Comparison of ENCODE assay signal across 14 cellular contexts in genomic region chr3:66392512-66392911, GRCh38.
DNase-seq lines count a peak whose midpoint lies in the region; ATAC-seq and TF ChIP-seq lines count a peak whose summit lies in the region.
"Had no signal": no experiment of that assay in that cellular context is flagged by ENCODE, and none has a peak within 500 bp of the region (broad histone marks: within the 10 kb centered on the region; RNA-seq: fewer than 3 reads in every experiment).

No MANE protein-coding gene starts in this region.

- DNase-seq in right atrium auricular region (ENCODE audit: low spot score), result no peak
- DNase-seq in right cardiac atrium, result no peak
- DNase-seq in naive thymus-derived CD4-positive, alpha-beta T cell, result no peak
- DNase-seq in activated CD4-positive, CD25-positive, alpha-beta regulatory T cell treated with anti-CD3 and anti-CD28 coated beads, Interleukin-2, amount 50 U/mL, for 72 hours, result no peak
- DNase-seq in NK-92 (lab: John Stamatoyannopoulos, UW; ENCODE audit: unreplicated experiment), result no peak
- DNase-seq in NK-92 treated with Interleukin-12 subunit alpha and Interleukin-12 subunit beta, amount 100 ng/mL, for 24 hours (lab: John Stamatoyannopoulos, UW), result no peak
- DNase-seq: activated CD4-positive, CD25-positive, alpha-beta regulatory T cell; BE2C; GM23248; hippocampal formation; PC-9 had no signal

- peak overlapping the region; percentile 9 to 28 for H3K27ac ChIP-seq in right atrium auricular region
- no peak overlapping the region for H3K27ac ChIP-seq in right cardiac atrium (ENCODE audit: low read length)
- H3K27ac ChIP-seq in naive thymus-derived CD4-positive, alpha-beta T cell (ENCODE audit: low read depth, low read length), result peak overlapping the region; percentile 48
- H3K27ac ChIP-seq: GM23248, parathyroid adenoma, PC-9 had no signal

- H3K4me3 ChIP-seq in right atrium auricular region (no peak overlapping the region), right cardiac atrium (ENCODE audit: low read length) (no peak overlapping the region)
- peak overlapping the region; percentile 45 for H3K4me3 ChIP-seq in naive thymus-derived CD4-positive, alpha-beta T cell (ENCODE audit: low read length)
- H3K4me3 ChIP-seq: GM23248, PC-9 had no signal

- intact Hi-C loops in right cardiac atrium (cut with DNase I), result no loop called here
- intact Hi-C loops in naive thymus-derived CD4-positive, alpha-beta T cell (cut with micrococcal nuclease), result loop anchor here (5.0 kb wide), 3 partner anchors 90 to 425 kb away; no protein-coding TSS in a partner anchor

- H3K27me3 ChIP-seq in right atrium auricular region, result no peaks in the 10 kb centered on the region
- no peaks in the 10 kb centered on the region for H3K27me3 ChIP-seq in right cardiac atrium (ENCODE audit: control insufficient read depth, insufficient read depth)
- no peaks in the 10 kb centered on the region for H3K27me3 ChIP-seq in naive thymus-derived CD4-positive, alpha-beta T cell (ENCODE audit: control insufficient read depth in 2 of 2, insufficient read depth in 2 of 2, low read length in 2 of 2)
- H3K27me3 ChIP-seq: BE2C had no signal

- peaks cover 36% of the 10 kb centered on the region for H3K36me3 ChIP-seq in right atrium auricular region
- H3K36me3 ChIP-seq in naive thymus-derived CD4-positive, alpha-beta T cell (ENCODE audit: control insufficient read depth in 2 of 3, insufficient read depth in 3 of 3, low read length in 3 of 3), result peaks cover 0 to 8% (median 0%) of the 10 kb centered on the region in 3 experiments
- H3K36me3 ChIP-seq: BE2C had no signal

- no peaks in the 10 kb centered on the region for H3K9me3 ChIP-seq in right atrium auricular region
- H3K9me3 ChIP-seq in right cardiac atrium (ENCODE audit: control insufficient read depth, low read length), result no peaks in the 10 kb centered on the region
- H3K9me3 ChIP-seq in naive thymus-derived CD4-positive, alpha-beta T cell (ENCODE audit: control insufficient read depth in 2 of 3, low read length in 3 of 3), result no peaks in the 10 kb centered on the region
- H3K9me3 ChIP-seq: BE2C had no signal

- ATAC-seq in right cardiac atrium, result no peak
- ATAC-seq in activated T-helper 17 cell treated with anti-CD3 and anti-CD28 coated beads, Interleukin-2, amount 50 U/mL, for 72 hours (replicated peaks), result no peak
- ATAC-seq in naive thymus-derived CD4-positive, alpha-beta T cell, result no peak
- ATAC-seq in HG02763 (IDR thresholded peaks at IDR 0.05; ENCODE audit: unreplicated experiment), result no peak

- TF ChIP-seq CTCF in right atrium auricular region (IDR thresholded peaks at IDR 0.05), result no peak

- POLR2A ChIA-PET in naive thymus-derived CD4-positive, alpha-beta T cell (lab: Charles Lee), result no interaction called here

- peak overlapping the region; percentile 68 for H3K4me3 Mint-ChIP-seq in activated T-helper 17 cell treated with anti-CD3 and anti-CD28 coated beads, Interleukin-2, amount 50 U/mL, for 72 hours
- H3K4me3 Mint-ChIP-seq in naive thymus-derived CD4-positive, alpha-beta T cell, result peak overlapping the region; percentile 73 to 97 (median 87)

- H3K4me1 Mint-ChIP-seq in activated T-helper 17 cell treated with anti-CD3 and anti-CD28 coated beads, Interleukin-2, amount 50 U/mL, for 72 hours, result peaks cover 56% of the 10 kb centered on the region
- H3K4me1 Mint-ChIP-seq in naive thymus-derived CD4-positive, alpha-beta T cell, result peaks cover 30 to 73% (median 71%) of the 10 kb centered on the region in 7 donors

- H3K36me3 Mint-ChIP-seq in activated T-helper 17 cell treated with anti-CD3 and anti-CD28 coated beads, Interleukin-2, amount 50 U/mL, for 72 hours (ENCODE audit: low read depth), result peaks cover 99% of the 10 kb centered on the region
- H3K36me3 Mint-ChIP-seq in naive thymus-derived CD4-positive, alpha-beta T cell, result peaks cover 16 to 53% (median 47%) of the 10 kb centered on the region in 5 donors

- H3K9me3 Mint-ChIP-seq in activated T-helper 17 cell treated with anti-CD3 and anti-CD28 coated beads, Interleukin-2, amount 50 U/mL, for 72 hours, result peaks cover 3% of the 10 kb centered on the region
- peaks cover 0 to 49% (median 8%) of the 10 kb centered on the region in 11 donors for H3K9me3 Mint-ChIP-seq in naive thymus-derived CD4-positive, alpha-beta T cell

- peaks cover 0 to 36% of the 10 kb centered on the region in 2 donors for H3K4me1 ChIP-seq in right atrium auricular region
- H3K4me1 ChIP-seq in right cardiac atrium (ENCODE audit: control insufficient read depth, insufficient read depth, low read length), result peaks cover 8% of the 10 kb centered on the region
- H3K4me1 ChIP-seq in naive thymus-derived CD4-positive, alpha-beta T cell (ENCODE audit: control insufficient read depth in 2 of 2, insufficient read depth in 2 of 2, low read length in 2 of 2), result peaks cover 20 to 47% of the 10 kb centered on the region in 2 donors
- H3K4me1 ChIP-seq: BE2C, parathyroid adenoma had no signal

- H3K27me3 Mint-ChIP-seq in activated T-helper 17 cell treated with anti-CD3 and anti-CD28 coated beads, Interleukin-2, amount 50 U/mL, for 72 hours, result no peaks in the 10 kb centered on the region
- no peaks in the 10 kb centered on the region for H3K27me3 Mint-ChIP-seq in naive thymus-derived CD4-positive, alpha-beta T cell

- CTCF ChIA-PET in naive thymus-derived CD4-positive, alpha-beta T cell (lab: Charles Lee), result interaction anchor here (1.5 to 1.9 kb wide), 2 partner anchors 11 to 15 kb away, joined by 3 to 4 read pairs; no protein-coding TSS in a partner anchor

- H3K27ac Mint-ChIP-seq in activated T-helper 17 cell treated with anti-CD3 and anti-CD28 coated beads, Interleukin-2, amount 50 U/mL, for 72 hours, result peak overlapping the region; percentile 83
- peak overlapping the region; percentile 82 to 98 (median 95) for H3K27ac Mint-ChIP-seq in naive thymus-derived CD4-positive, alpha-beta T cell

- whole genome bisulfite sequencing in right cardiac atrium, result 77% methylated on average over 3 of the region's 3 CpGs

Comparison
In these comparisons a context has a peak if more than half of its experiments do, and no peak if none do; other contexts are left out.
1. intact Hi-C loops: an anchor here in naive thymus-derived CD4-positive, alpha-beta T cell (5.0 kb wide); none called in right cardiac atrium.